In the genomic region with DNA sequence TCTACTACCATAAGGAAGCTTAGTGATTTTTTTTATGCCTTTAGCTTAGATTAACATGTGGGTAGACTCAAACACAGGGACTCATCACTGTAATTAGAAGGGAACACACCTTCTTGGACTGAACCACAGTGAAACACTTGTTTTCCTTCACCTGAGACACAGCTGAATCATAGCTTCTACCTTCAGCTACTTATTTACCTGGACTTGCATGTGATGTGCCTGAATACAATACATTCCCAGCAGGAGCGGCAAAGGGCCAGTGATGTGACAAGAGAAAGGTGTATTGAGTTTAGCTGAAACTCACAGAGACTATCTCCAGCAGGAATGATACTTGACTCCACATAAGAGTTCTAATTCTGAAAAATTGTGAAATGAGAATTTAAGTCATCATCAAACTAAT, we compare ENCODE assay signal across 20 cellular contexts. TPM values are rescaled to one million over a fixed set of nuclear protein-coding genes. Genes with fewer than 3 reads are reported as not detected.
DNase-seq lines count a peak whose midpoint lies in the region; ATAC-seq, FAIRE-seq and TF ChIP-seq lines count a peak whose summit lies in the region.
"Had no signal": no experiment of that assay in that cellular context is flagged by ENCODE, and none has a peak within 500 bp of the region (broad histone marks: within the 10 kb centered on the region; RNA-seq: fewer than 3 reads in every experiment).

No MANE protein-coding gene starts in this region.

- no peak for FAIRE-seq in bronchial epithelial cell (lab: Jason Lieb, UNC)
- FAIRE-seq: GM19239, H54, HTR-8/SVneo, RCC 7860 had no signal

- CTCF ChIA-PET in activated CD8-positive, alpha-beta T cell treated with anti-CD3 and anti-CD28 coated beads, Interleukin-2, amount 10 ng/mL, durations not matched to agents 7 days and 5 days (lab: Charles Lee), result no interaction called here

- WGBS in suprapubic skin, result 84% methylated on average over 1 of the region's 1 CpG

- no peaks in the 10 kb centered on the region for H3K9me3 Mint-ChIP-seq in activated T-cell treated with anti-CD3 and anti-CD28 coated beads, Interleukin-2, amount 50 U/mL, for 4 hours
- H3K9me3 Mint-ChIP-seq in activated CD8-positive, alpha-beta T cell treated with anti-CD3 and anti-CD28 coated beads, Interleukin-2, amount 10 ng/mL, durations not matched to agents 7 days and 5 days (ENCODE audit: insufficient read depth), result no peaks in the 10 kb centered on the region
- H3K9me3 Mint-ChIP-seq: activated naive CD8-positive, alpha-beta T cell treated with anti-CD3 and anti-CD28 coated beads for 36 hours; activated T-helper 1 cell treated with anti-CD3 and anti-CD28 coated beads, Interleukin-12 subunit alpha, Interleukin-12 subunit beta, Interleukin-2, Interleukin-4 antibody, amounts not matched to agents 30 ng/mL and 10 ng/mL and 1 ng/mL, durations not matched to agents 14 hours and 24 hours and 36 hours had no signal

- no peak for TF ChIP-seq EP300 in suprapubic skin (IDR thresholded peaks at IDR 0.05)

- no peak for TF ChIP-seq POLR2A in suprapubic skin (IDR thresholded peaks at IDR 0.05)

- H3K4me3 Mint-ChIP-seq in activated T-cell treated with anti-CD3 and anti-CD28 coated beads, Interleukin-2, amount 50 U/mL, for 4 hours, result no peak overlapping the region
- H3K4me3 Mint-ChIP-seq in activated CD8-positive, alpha-beta T cell treated with anti-CD3 and anti-CD28 coated beads, Interleukin-2, amount 10 ng/mL, durations not matched to agents 7 days and 5 days, result no peak overlapping the region
- H3K4me3 Mint-ChIP-seq: activated naive CD8-positive, alpha-beta T cell treated with anti-CD3 and anti-CD28 coated beads for 36 hours; activated T-helper 1 cell treated with anti-CD3 and anti-CD28 coated beads, Interleukin-12 subunit alpha, Interleukin-12 subunit beta, Interleukin-2, Interleukin-4 antibody, amounts not matched to agents 30 ng/mL and 10 ng/mL and 1 ng/mL, durations not matched to agents 14 hours and 24 hours and 36 hours had no signal

- H3K27me3 ChIP-seq in bronchial epithelial cell (ENCODE audit: control insufficient read depth, insufficient read depth, low read length) (no peaks in the 10 kb centered on the region), layer of hippocampus (ENCODE audit: control insufficient read depth, insufficient read depth, low read length) (no peaks in the 10 kb centered on the region), suprapubic skin (no peaks in the 10 kb centered on the region)
- H3K27me3 ChIP-seq: body of pancreas, esophagus squamous epithelium had no signal

- POLR2A ChIA-PET in activated CD8-positive, alpha-beta T cell treated with anti-CD3 and anti-CD28 coated beads, Interleukin-2, amount 10 ng/mL, durations not matched to agents 7 days and 5 days (lab: Charles Lee), result no interaction called here

- H3K9me3 ChIP-seq in suprapubic skin, result no peaks in the 10 kb centered on the region
- H3K9me3 ChIP-seq: body of pancreas, esophagus squamous epithelium had no signal

- TF ChIP-seq CTCF in bronchial epithelial cell (IDR thresholded peaks at IDR 0.05; ENCODE audit: insufficient read depth, low read length, severe bottlenecking) (no peak), suprapubic skin (IDR thresholded peaks at IDR 0.05) (no peak)

- no peak overlapping the region for H3K4me3 ChIP-seq in bronchial epithelial cell (ENCODE audit: low read depth, low read length)
- no peak overlapping the region for H3K4me3 ChIP-seq in suprapubic skin
- H3K4me3 ChIP-seq: body of pancreas, esophagus squamous epithelium had no signal

- H3K27me3 Mint-ChIP-seq in activated T-cell treated with anti-CD3 and anti-CD28 coated beads, Interleukin-2, amount 50 U/mL, for 4 hours (ENCODE audit: low read depth), result no peaks in the 10 kb centered on the region
- no peaks in the 10 kb centered on the region for H3K27me3 Mint-ChIP-seq in activated CD8-positive, alpha-beta T cell treated with anti-CD3 and anti-CD28 coated beads, Interleukin-2, amount 10 ng/mL, durations not matched to agents 7 days and 5 days (ENCODE audit: low read depth)
- H3K27me3 Mint-ChIP-seq: activated naive CD8-positive, alpha-beta T cell treated with anti-CD3 and anti-CD28 coated beads for 36 hours had no signal

- H3K27ac ChIP-seq in layer of hippocampus (ENCODE audit: low read depth, low read length), result peak overlapping the region; percentile 42
- H3K27ac ChIP-seq in suprapubic skin, result peak overlapping the region; percentile 47
- H3K27ac ChIP-seq: body of pancreas had no signal

- DNase-seq in NCI-H146 treated with DMSO at 0.1 percent for 48 hours (lab: John Stamatoyannopoulos, UW; ENCODE audit: unreplicated experiment) (peak; percentile 20), bronchial epithelial cell (ENCODE audit: low read depth) (peak; percentile 82), suprapubic skin (ENCODE audit: low spot score in 2 of 2) (no peak), Kasumi-1 (lab: John Stamatoyannopoulos, UW) (no peak)
- no peak for DNase-seq in activated T-cell treated with anti-CD3 and anti-CD28 coated beads, Interleukin-2, amount 50 U/mL, for 4 hours
- DNase-seq in activated CD8-positive, alpha-beta T cell treated with anti-CD3 and anti-CD28 coated beads, Interleukin-2, amount 10 ng/mL, durations not matched to agents 7 days and 5 days, result no peak
- DNase-seq: activated CD4-positive, CD25-positive, alpha-beta regulatory T cell; activated naive CD8-positive, alpha-beta T cell treated with anti-CD3 and anti-CD28 coated beads for 36 hours; body of pancreas; EL; esophagus squamous epithelium; NCI-H1105 treated with DMSO at 0.1 percent for 48 hours; NCI-H2171 treated with DMSO at 0.1 percent for 48 hours had no signal

- H3K36me3 ChIP-seq in bronchial epithelial cell (ENCODE audit: control insufficient read depth, insufficient read depth, low read length) (peaks cover 1% of the 10 kb centered on the region), suprapubic skin (peaks cover 11% of the 10 kb centered on the region)

- H3K27ac Mint-ChIP-seq in activated CD8-positive, alpha-beta T cell treated with anti-CD3 and anti-CD28 coated beads, Interleukin-2, amount 10 ng/mL, durations not matched to agents 7 days and 5 days, result no peak overlapping the region
- H3K27ac Mint-ChIP-seq: activated naive CD8-positive, alpha-beta T cell treated with anti-CD3 and anti-CD28 coated beads for 36 hours; activated T-helper 1 cell treated with anti-CD3 and anti-CD28 coated beads, Interleukin-12 subunit alpha, Interleukin-12 subunit beta, Interleukin-2, Interleukin-4 antibody, amounts not matched to agents 30 ng/mL and 10 ng/mL and 1 ng/mL, durations not matched to agents 14 hours and 24 hours and 36 hours had no signal

- no peak for ATAC-seq in GM21529 (IDR thresholded peaks at IDR 0.05; ENCODE audit: unreplicated experiment)
- no peak for ATAC-seq in activated T-cell treated with anti-CD3 and anti-CD28 coated beads, Interleukin-2, amount 50 U/mL, for 4 hours
- no peak for ATAC-seq in activated CD8-positive, alpha-beta T cell treated with anti-CD3 and anti-CD28 coated beads, Interleukin-2, amount 10 ng/mL, durations not matched to agents 7 days and 5 days
- ATAC-seq: body of pancreas had no signal

- peaks cover 14% of the 10 kb centered on the region for H3K36me3 Mint-ChIP-seq in activated T-cell treated with anti-CD3 and anti-CD28 coated beads, Interleukin-2, amount 50 U/mL, for 4 hours (ENCODE audit: insufficient read depth)
- H3K36me3 Mint-ChIP-seq in activated CD8-positive, alpha-beta T cell treated with anti-CD3 and anti-CD28 coated beads, Interleukin-2, amount 10 ng/mL, durations not matched to agents 7 days and 5 days (ENCODE audit: low read depth), result no peaks in the 10 kb centered on the region

- H3K4me1 Mint-ChIP-seq in activated T-cell treated with anti-CD3 and anti-CD28 coated beads, Interleukin-2, amount 50 U/mL, for 4 hours (ENCODE audit: low read depth), result peaks cover 22% of the 10 kb centered on the region
- H3K4me1 Mint-ChIP-seq in activated CD8-positive, alpha-beta T cell treated with anti-CD3 and anti-CD28 coated beads, Interleukin-2, amount 10 ng/mL, durations not matched to agents 7 days and 5 days (ENCODE audit: low read depth), result peaks cover 9% of the 10 kb centered on the region

- peaks cover 16% of the 10 kb centered on the region for H3K4me1 ChIP-seq in suprapubic skin

RNA-seq across cellular contexts. Expression of a gene that starts 37.8 kb away (rescaled TPM):
- total RNA-seq in bronchial epithelial cell (9.2 and 12.0 TPM in 2 replicates), suprapubic skin (10 to 100 TPM; 43.9 to 85.0 (median 52.3) TPM)
- 10 to 100 TPM in 2 of 3 donors, 1 to 10 TPM in 1; 9.3 to 14.7 (median 12.3) TPM for total RNA-seq in activated T-cell treated with anti-CD3 and anti-CD28 coated beads, Interleukin-2, amount 50 U/mL, for 4 hours
- total RNA-seq in activated CD8-positive, alpha-beta T cell treated with anti-CD3 and anti-CD28 coated beads, Interleukin-2, amount 10 ng/mL, durations not matched to agents 7 days and 5 days, result 1 to 10 TPM; 3.3 to 6.5 TPM

Comparison
In these comparisons a context has a peak if more than half of its experiments do, and no peak if none do; other contexts are left out.
1. DNase-seq: peak in NCI-H146 treated with DMSO at 0.1 percent for 48 hours (single experiment) and bronchial epithelial cell (single experiment); none in suprapubic skin (0 of 2), Kasumi-1 (0 of 2), activated T-cell treated with anti-CD3 and anti-CD28 coated beads, Interleukin-2, amount 50 U/mL, for 4 hours (single experiment) and activated CD8-positive, alpha-beta T cell treated with anti-CD3 and anti-CD28 coated beads, Interleukin-2, amount 10 ng/mL, durations not matched to agents 7 days and 5 days (single experiment).